Comparison of ENCODE assay signal across 11 cellular contexts in the genomic region with DNA sequence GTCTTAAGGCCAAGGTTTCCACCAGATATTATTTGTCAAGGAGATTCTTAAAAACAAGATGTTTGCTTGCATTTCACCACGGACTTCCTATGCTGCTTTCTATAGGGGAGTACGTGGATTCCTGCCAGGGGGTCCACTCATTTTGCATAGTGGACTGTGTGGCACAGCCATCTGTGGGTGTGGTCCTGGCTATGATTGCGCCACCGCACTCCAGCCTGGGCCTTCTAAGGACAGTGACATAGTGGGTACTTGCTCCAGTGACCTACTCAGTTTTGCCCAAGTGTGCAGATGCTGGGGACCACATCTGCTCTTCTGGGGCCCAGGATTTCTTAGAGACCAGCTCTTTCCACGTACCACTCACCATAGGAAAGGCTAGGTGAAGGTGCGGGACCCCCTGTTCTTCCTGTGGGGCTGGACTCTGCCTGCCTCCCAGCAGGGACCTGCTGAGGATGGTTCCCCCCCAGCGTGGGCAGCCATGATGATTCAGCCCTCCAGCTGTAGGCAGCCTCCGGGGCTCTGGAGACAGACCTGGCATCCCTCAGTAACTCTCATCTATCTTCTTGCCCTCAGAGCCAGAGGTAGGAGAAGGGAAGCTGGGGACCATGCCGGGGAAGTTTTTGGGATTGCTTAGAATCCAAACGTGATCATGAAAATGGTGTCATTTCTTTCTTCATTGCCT. TPM values are rescaled to one million over a fixed set of nuclear protein-coding genes. Genes with fewer than 3 reads are reported as not detected.
DNase-seq lines count a peak whose midpoint lies in the region; ATAC-seq, FAIRE-seq and TF ChIP-seq lines count a peak whose summit lies in the region.
"Had no signal": no experiment of that assay in that cellular context is flagged by ENCODE, and none has a peak within 500 bp of the region (broad histone marks: within the 10 kb centered on the region; RNA-seq: fewer than 3 reads in every experiment).

No MANE protein-coding gene starts in this region.

- H3K79me1 ChIP-seq in H1 (ENCODE audit: low read depth, low read length) (peaks cover 14% of the 10 kb centered on the region; the same call in 1 of the 2 replicates), neuronal stem cell (ENCODE audit: low read depth, low read length) (peaks cover 7% of the 10 kb centered on the region)

- H3K4ac ChIP-seq in H1 (replicated peaks; ENCODE audit: insufficient read length, low read depth, low read length) (no peak overlapping the region), neuronal stem cell (ENCODE audit: low read length) (no peak overlapping the region)

- H2BK12ac ChIP-seq in H1 (ENCODE audit: low read depth, low read length) (peak overlapping the region; percentile 39; the same call in 1 of the 2 replicates), neuronal stem cell (ENCODE audit: low read length) (no peak overlapping the region)

- no peak overlapping the region for H3K4me3 ChIP-seq in DND-41 (ENCODE audit: low read depth in 1 of 2, low read length in 2 of 2)
- 0 out of 8 replicates have a peak overlapping the region, but pooled peaks of 1 of the 4 experiments have one; percentile 78 for H3K4me3 ChIP-seq in H1 (ENCODE audit: extremely low read depth in 1 of 4, insufficient read depth in 2 of 4, low read depth in 3 of 4, low read length in 4 of 4)
- H3K4me3 ChIP-seq in neuronal stem cell (ENCODE audit: low read length in 2 of 2): no peak overlapping the region

- H3K56ac ChIP-seq in H1 (replicated peaks; ENCODE audit: insufficient read length, low read depth, low read length): no peak overlapping the region

- peak overlapping the region; percentile 77; the same call in 1 of the 2 replicates for H2BK5ac ChIP-seq in H1 (ENCODE audit: low read depth, low read length)
- H2BK5ac ChIP-seq in neuronal stem cell (ENCODE audit: low read length): no peak overlapping the region

- WGBS in H1 (ENCODE audit: extremely low coverage in 1 of 2, insufficient coverage in 1 of 2, insufficient read length in 1 of 2, insufficient replicate concordance in 2 of 2, low coverage in 1 of 2, low lambda C conversion rate in 2 of 2, missing lambda C conversion rate in 1 of 2), 2 experiments: 80% methylated on average over 10 of the region's 10 CpGs; no CpG with 5 or more reads in 1 of the 2 experiments
- no CpG with 5 or more reads among the region's 10 CpGs for WGBS in neuronal stem cell (ENCODE audit: extremely low coverage in 2 of 2, insufficient read length in 2 of 2, insufficient replicate concordance in 1 of 2), 2 donors

- H3K14ac ChIP-seq in H1 (ENCODE audit: insufficient read length): no peak overlapping the region
- H3K14ac ChIP-seq in neuronal stem cell (ENCODE audit: low read length): no peak overlapping the region

- H3K4me1 ChIP-seq in DND-41 (ENCODE audit: insufficient read depth, low read length) (peaks cover 41% of the 10 kb centered on the region), H1 (replicated peaks in 1 of 4; ENCODE audit: control insufficient read depth in 3 of 4, insufficient read depth in 4 of 4, low read length in 3 of 4) (peaks cover 16 to 40% (median 29%) of the 10 kb centered on the region in 4 experiments), neuronal stem cell (ENCODE audit: control insufficient read depth in 2 of 2, insufficient read depth in 1 of 2, low read depth in 1 of 2, low read length in 2 of 2) (peaks cover 8 to 9% of the 10 kb centered on the region in 2 donors)

- H2AK5ac ChIP-seq in H1 (ENCODE audit: low read depth, low read length): no peak overlapping the region
- peak overlapping the region; percentile 71 for H2AK5ac ChIP-seq in neuronal stem cell (ENCODE audit: low read depth, low read length)

- no peak for TF ChIP-seq CTCF in DND-41 (IDR thresholded peaks at IDR 0.05; ENCODE audit: borderline replicate concordance, extremely low read depth, low read length, poor library complexity, severe bottlenecking)
- no peak for TF ChIP-seq CTCF in RWPE1 (conservative IDR thresholded peaks at IDR 0.05; ENCODE audit: low read depth)
- TF ChIP-seq CTCF in H1 (IDR thresholded peaks at IDR 0.05; ENCODE audit: control extremely low read depth in 1 of 3, insufficient read depth in 1 of 3, low read depth in 1 of 3, low read length in 3 of 3): no peak

- no peak overlapping the region for H3K27ac ChIP-seq in DND-41 (ENCODE audit: low read length)
- H3K27ac ChIP-seq in RWPE1: peak overlapping the region; percentile 94
- no peak overlapping the region for H3K27ac ChIP-seq in H1 (ENCODE audit: low read depth, low read length)
- no peak overlapping the region for H3K27ac ChIP-seq in neuronal stem cell (replicated peaks; ENCODE audit: low read length)

- peaks cover 11% of the 10 kb centered on the region; the same call in 1 of the 2 replicates for H3K36me3 ChIP-seq in DND-41 (ENCODE audit: insufficient read depth, low read length)
- no peaks in the 10 kb centered on the region for H3K36me3 ChIP-seq in H1 (ENCODE audit: control insufficient read depth in 2 of 4, insufficient read depth in 4 of 4, low read length in 3 of 4)
- H3K36me3 ChIP-seq in neuronal stem cell (replicated peaks in 1 of 2; ENCODE audit: control insufficient read depth in 2 of 2, insufficient read depth in 2 of 2, low read length in 2 of 2): no peaks in the 10 kb centered on the region

- POLR2A ChIA-PET in RWPE1 (lab: Yijun Ruan, JAX; ENCODE audit: low non-redundant PET) (no interaction called here), H1 (lab: Charles Lee; ENCODE audit: partially characterized antibody) (interaction anchor here (0.6 to 1.7 kb wide), 3 partner anchors 12 to 30 kb away, joined by 3 to 7 read pairs (median 6); no protein-coding TSS in a partner anchor)

- H4K91ac ChIP-seq in H1 (replicated peaks; ENCODE audit: insufficient read length, low read length) (no peak overlapping the region), neuronal stem cell (ENCODE audit: low read depth, low read length, poor library complexity) (no peak overlapping the region)

- H4K20me1 ChIP-seq in DND-41 (ENCODE audit: insufficient read depth, low read length): peaks cover 31% of the 10 kb centered on the region
- peaks cover 4 to 14% of the 10 kb centered on the region in 2 experiments for H4K20me1 ChIP-seq in H1 (replicated peaks in 1 of 2; ENCODE audit: control insufficient read depth in 1 of 2, insufficient read depth in 2 of 2, low read length in 2 of 2)

- H3K79me2 ChIP-seq in DND-41 (ENCODE audit: insufficient read depth, low read length) (peaks cover 71% of the 10 kb centered on the region), H1 (ENCODE audit: control insufficient read depth in 1 of 2, insufficient read depth in 2 of 2, low read length in 2 of 2) (peaks cover 45 to 69% of the 10 kb centered on the region in 2 experiments)

- no peak for TF ChIP-seq RAD21 in H1 (IDR thresholded peaks at IDR 0.05 in 1 of 2, conservative IDR thresholded peaks at IDR 0.05 in 1 of 2; ENCODE audit: low read depth in 2 of 2, low read length in 2 of 2)

- H3K4me2 ChIP-seq in DND-41 (ENCODE audit: insufficient read depth, low read length) (peak overlapping the region; percentile 95), H1 (ENCODE audit: insufficient read depth in 1 of 2, low read depth in 2 of 2, low read length in 2 of 2) (peak overlapping the region; percentile 20 to 97; a peak in 2 of 4 replicates), neuronal stem cell (ENCODE audit: insufficient read depth, low read length, poor library complexity, severe bottlenecking) (no peak overlapping the region)

- H3K23ac ChIP-seq in H1 (ENCODE audit: insufficient read length): no peak overlapping the region
- no peak overlapping the region for H3K23ac ChIP-seq in neuronal stem cell (ENCODE audit: low read depth, low read length, poor library complexity)

- no peaks in the 10 kb centered on the region for H3K27me3 ChIP-seq in DND-41 (ENCODE audit: insufficient read depth, low read length, poor library complexity)
- no peaks in the 10 kb centered on the region for H3K27me3 ChIP-seq in H1 (replicated peaks in 1 of 4; ENCODE audit: control insufficient read depth in 3 of 4, extremely low read depth in 1 of 4, insufficient read depth in 3 of 4, low read length in 3 of 4)
- peaks cover 0 to 12% (median 3%) of the 10 kb centered on the region in 3 experiments for H3K27me3 ChIP-seq in neuronal stem cell (ENCODE audit: control insufficient read depth in 3 of 3, insufficient read depth in 3 of 3, low read depth in 1 of 3, low read length in 3 of 3)

- no peaks in the 10 kb centered on the region for H3K9me3 ChIP-seq in DND-41 (ENCODE audit: insufficient read depth, low read length, severe bottlenecking)
- no peaks in the 10 kb centered on the region for H3K9me3 ChIP-seq in H1 (ENCODE audit: insufficient read depth in 2 of 2, low read depth in 1 of 2, low read length in 1 of 2)
- H3K9me3 ChIP-seq in neuronal stem cell (replicated peaks in 1 of 2; ENCODE audit: control insufficient read depth in 2 of 2, insufficient read depth in 1 of 2, low read depth in 1 of 2, low read length in 2 of 2): no peaks in the 10 kb centered on the region

- TF ChIP-seq EP300 in H1 (IDR thresholded peaks at IDR 0.05; ENCODE audit: borderline replicate concordance in 1 of 2, low read depth in 2 of 2, low read length in 2 of 2): no peak

- ATAC-seq in DND-41 (ENCODE audit: insufficient read depth, low read depth) (no peak), HG02938 (IDR thresholded peaks at IDR 0.05; ENCODE audit: unreplicated experiment) (no peak)

- H2BK120ac ChIP-seq in H1 (replicated peaks; ENCODE audit: low read depth, low read length) (no peak overlapping the region), neuronal stem cell (ENCODE audit: low read depth, low read length) (no peak overlapping the region)

- FAIRE-seq in H1 (lab: Jason Lieb, UNC): no peak
- FAIRE-seq: frontal cortex had no signal

- H3K18ac ChIP-seq in H1 (ENCODE audit: extremely low read depth, low read length) (0 out of 2 replicates have a peak overlapping the region, but pooled peaks have one; percentile 40), neuronal stem cell (ENCODE audit: low read length) (no peak overlapping the region)

- CTCF ChIA-PET in RWPE1 (lab: Yijun Ruan, JAX): interaction anchor here (0.5 to 1.2 kb wide), 4 partner anchors 11 to 40 kb away, joined by 3 to 7 read pairs (median 4); no protein-coding TSS in a partner anchor
- CTCF ChIA-PET in H1 (lab: Charles Lee; ENCODE audit: partially characterized antibody): interaction anchor here (0.6 to 4.4 kb wide), 6 partner anchors 8 to 86 kb away, joined by 3 to 23 read pairs (median 5); no protein-coding TSS in a partner anchor

- H2AFZ ChIP-seq in DND-41 (ENCODE audit: low read depth, low read length) (no peak overlapping the region), H1 (ENCODE audit: low read length) (no peak overlapping the region), neuronal stem cell (ENCODE audit: low read length) (no peak overlapping the region)

- H4K8ac ChIP-seq in H1 (ENCODE audit: extremely low read depth, insufficient read depth, low read length): peak overlapping the region; percentile 29; the same call in 1 of the 2 replicates
- H4K8ac ChIP-seq in neuronal stem cell (ENCODE audit: low read depth, low read length): no peak overlapping the region

- 0 out of 2 replicates have a peak overlapping the region, but pooled peaks have one; percentile 46 for H2BK15ac ChIP-seq in H1 (ENCODE audit: low read length)
- H2BK15ac ChIP-seq in neuronal stem cell (ENCODE audit: low read length): no peak overlapping the region

- no peak overlapping the region for H2BK20ac ChIP-seq in H1 (ENCODE audit: low read length)

- no peak for TF ChIP-seq POLR2A in H1 (IDR thresholded peaks at IDR 0.05; ENCODE audit: control extremely low read depth in 1 of 2, low read depth in 2 of 2, low read length in 2 of 2)

- DNase-seq in DND-41 (no peak), RWPE1 (ENCODE audit: low spot score) (no peak), H1 (ENCODE audit: low read depth in 1 of 2, low spot score in 2 of 2) (no peak), neuronal stem cell (ENCODE audit: low spot score) (no peak), DMS153 treated with DMSO at 0.1 percent for 48 hours (lab: John Stamatoyannopoulos, UW; ENCODE audit: unreplicated experiment) (no peak), SIG-M5 (lab: John Stamatoyannopoulos, UW) (no peak), UCSD-AML1 (lab: John Stamatoyannopoulos, UW; ENCODE audit: unreplicated experiment) (no peak)
- DNase-seq: NCI-H524 treated with DMSO at 0.1 percent for 48 hours; stimulated activated CD4-positive, alpha-beta T cell treated with anti-CD3 and anti-CD28 coated beads, Interleukin-2, amount 100 ng/mL, for 48 hours had no signal

- no peak overlapping the region for H3K9ac ChIP-seq in DND-41 (ENCODE audit: low read depth, low read length)
- no peak overlapping the region for H3K9ac ChIP-seq in H1 (replicated peaks in 1 of 4; ENCODE audit: extremely low read depth in 1 of 4, low read depth in 3 of 4, low read length in 3 of 4)
- no peak overlapping the region for H3K9ac ChIP-seq in neuronal stem cell (ENCODE audit: low read depth, low read length, poor library complexity)

- H3K23me2 ChIP-seq in H1 (ENCODE audit: low read depth, low read length): peaks cover 9% of the 10 kb centered on the region

- no peak overlapping the region for H4K5ac ChIP-seq in H1 (ENCODE audit: insufficient read length, low read depth, low read length)

RNA-seq across cellular contexts. Expression of gene HK1, which starts 42.9 kb away (rescaled TPM):
- 237 and 247 TPM in 2 replicates for total RNA-seq in H1 (2021; fragmentation: NEBNext Ultra II Directional; extraction: Animal tissue kit (Norgen Biotek cat#: 25700))
- polyA plus RNA-seq in H1 (2011; rRNA removed): 55.8 and 91.2 TPM in 2 replicates
- 99.9 TPM for polyA plus RNA-seq in H1 (2011; cell fraction: cytosol; rRNA removed)
- 110 TPM for polyA plus RNA-seq in H1 (2011; cell fraction: nucleus; rRNA removed)
- 178 to 213 TPM (median 203 TPM) in 4 replicates for polyA plus RNA-seq in H1 (2012, experiment 1 of 2)
- 65.2 TPM for polyA plus RNA-seq in H1 (2012, experiment 2 of 2)
- 115 TPM for polyA plus RNA-seq in H1 (2013, experiment 1 of 2)
- 110 TPM for polyA plus RNA-seq in H1 (2013, experiment 2 of 2)
- polyA minus RNA-seq in H1 (2011; rRNA and poly(A)+ RNA removed): 135 and 144 TPM in 2 replicates
- 76.1 TPM for polyA minus RNA-seq in H1 (2011; cell fraction: cytosol; rRNA and poly(A)+ RNA removed)
- 44.9 TPM for polyA minus RNA-seq in H1 (2011; cell fraction: nucleus; rRNA and poly(A)+ RNA removed)
- 26.2 TPM for polyA plus RNA-seq in neuronal stem cell (2013, experiment 1 of 2)
- 26.0 TPM for polyA plus RNA-seq in neuronal stem cell (2013, experiment 2 of 2)
